ENCODE assay signal across 14 cellular contexts in genomic region chr2:114550364-114550763, GRCh38.
DNase-seq lines count a peak whose midpoint lies in the region; ATAC-seq and TF ChIP-seq lines count a peak whose summit lies in the region.
"Had no signal": no experiment of that assay in that cellular context is flagged by ENCODE, and none has a peak within 500 bp of the region (broad histone marks: within the 10 kb centered on the region; RNA-seq: fewer than 3 reads in every experiment).

No MANE protein-coding gene starts in this region.

- peak overlapping the region; percentile 54 for H3K27ac Mint-ChIP-seq in Caco-2 (ENCODE audit: unreplicated experiment)
- no peak overlapping the region for H3K27ac Mint-ChIP-seq in activated naive CD4-positive, alpha-beta T cell treated with anti-CD3 and anti-CD28 coated beads for 36 hours
- H3K27ac Mint-ChIP-seq in stimulated activated effector memory CD8-positive, alpha-beta T cell treated with anti-CD3 and anti-CD28 coated beads, Interleukin-12 subunit alpha, Interleukin-12 subunit beta, amount 100 ng/mL, for 72 hours: no peak overlapping the region
- H3K27ac Mint-ChIP-seq: CD4-positive, alpha-beta T cell had no signal

- no peaks in the 10 kb centered on the region for H3K9me3 ChIP-seq in Caco-2
- no peaks in the 10 kb centered on the region for H3K9me3 ChIP-seq in Peyer's patch
- H3K9me3 ChIP-seq in hepatocyte (ENCODE audit: low read depth): no peaks in the 10 kb centered on the region
- H3K9me3 ChIP-seq in aorta (ENCODE audit: control insufficient read depth, low read length): no peaks in the 10 kb centered on the region
- H3K9me3 ChIP-seq: BLaER1 treated with 17β-estradiol and CSF1 and Interleukin-3, amounts not matched to agents 10 nM and 100 nM had no signal

- POLR2A ChIA-PET in Caco-2 (lab: Charles Lee): no interaction called here

- H3K27ac ChIP-seq in Peyer's patch (peak overlapping the region in 2 of 4 donors; percentile 48 to 58), hepatocyte (peak overlapping the region; percentile 58), aorta (ENCODE audit: low read depth in 1 of 2, low read length in 2 of 2) (no peak overlapping the region)
- H3K27ac ChIP-seq: BLaER1 treated with 17β-estradiol and CSF1 and Interleukin-3, amounts not matched to agents 10 nM and 100 nM; GM23248; HL-60 had no signal

- H3K9me3 Mint-ChIP-seq in Caco-2 (ENCODE audit: unreplicated experiment): no peaks in the 10 kb centered on the region
- H3K9me3 Mint-ChIP-seq in activated naive CD4-positive, alpha-beta T cell treated with anti-CD3 and anti-CD28 coated beads for 36 hours: no peaks in the 10 kb centered on the region
- H3K9me3 Mint-ChIP-seq in stimulated activated effector memory CD8-positive, alpha-beta T cell treated with anti-CD3 and anti-CD28 coated beads, Interleukin-12 subunit alpha, Interleukin-12 subunit beta, amount 100 ng/mL, for 72 hours: no peaks in the 10 kb centered on the region
- H3K9me3 Mint-ChIP-seq: CD4-positive, alpha-beta T cell had no signal

- H3K4me1 ChIP-seq in Caco-2 (peaks cover 21% of the 10 kb centered on the region), Peyer's patch (peaks cover 0 to 11% (median 0%) of the 10 kb centered on the region in 4 donors), hepatocyte (ENCODE audit: insufficient read depth) (peaks cover 21% of the 10 kb centered on the region), aorta (ENCODE audit: control insufficient read depth in 1 of 2, insufficient read depth in 2 of 2, low read length in 2 of 2) (no peaks in the 10 kb centered on the region)

- H3K27me3 Mint-ChIP-seq in Caco-2 (ENCODE audit: insufficient read depth, unreplicated experiment): no peaks in the 10 kb centered on the region
- peaks cover 10% of the 10 kb centered on the region for H3K27me3 Mint-ChIP-seq in activated naive CD4-positive, alpha-beta T cell treated with anti-CD3 and anti-CD28 coated beads for 36 hours (ENCODE audit: low read depth)

- no peak for ATAC-seq in stimulated activated effector memory CD8-positive, alpha-beta T cell treated with anti-CD3 and anti-CD28 coated beads, Interleukin-12 subunit alpha, Interleukin-12 subunit beta, amount 100 ng/mL, for 72 hours
- no peak for ATAC-seq in aorta (ENCODE audit: low FRiP score)
- ATAC-seq: HCT116 had no signal

- H3K36me3 Mint-ChIP-seq in Caco-2 (ENCODE audit: insufficient read depth, unreplicated experiment): no peaks in the 10 kb centered on the region
- H3K36me3 Mint-ChIP-seq in activated naive CD4-positive, alpha-beta T cell treated with anti-CD3 and anti-CD28 coated beads for 36 hours (ENCODE audit: low read depth): no peaks in the 10 kb centered on the region
- no peaks in the 10 kb centered on the region for H3K36me3 Mint-ChIP-seq in stimulated activated effector memory CD8-positive, alpha-beta T cell treated with anti-CD3 and anti-CD28 coated beads, Interleukin-12 subunit alpha, Interleukin-12 subunit beta, amount 100 ng/mL, for 72 hours

- 54% methylated on average over 2 of the region's 2 CpGs for WGBS in hepatocyte (ENCODE audit: low lambda C conversion rate, missing lambda C conversion rate)
- 73 to 78% methylated on average over 2 of the region's 2 CpGs for WGBS in aorta, 2 donors

- no peak overlapping the region for H3K4me3 ChIP-seq in Caco-2 (ENCODE audit: low read depth, low read length)
- H3K4me3 ChIP-seq in Peyer's patch: no peak overlapping the region
- no peak overlapping the region for H3K4me3 ChIP-seq in hepatocyte
- no peak overlapping the region for H3K4me3 ChIP-seq in aorta (ENCODE audit: low read length in 2 of 2)
- H3K4me3 ChIP-seq: BLaER1 treated with 17β-estradiol and CSF1 and Interleukin-3, amounts not matched to agents 10 nM and 100 nM; GM23248 had no signal

- H3K27me3 ChIP-seq in Caco-2 (replicated peaks; ENCODE audit: control insufficient read depth, insufficient read depth, low read length) (no peaks in the 10 kb centered on the region), Peyer's patch (no peaks in the 10 kb centered on the region), hepatocyte (peaks cover 9% of the 10 kb centered on the region), aorta (ENCODE audit: control insufficient read depth in 1 of 2, insufficient read depth in 2 of 2, low read length in 1 of 2) (no peaks in the 10 kb centered on the region)
- H3K27me3 ChIP-seq: BLaER1 treated with 17β-estradiol and CSF1 and Interleukin-3, amounts not matched to agents 10 nM and 100 nM had no signal

- H3K36me3 ChIP-seq in Caco-2 (ENCODE audit: control insufficient read depth, insufficient read depth, low read length) (no peaks in the 10 kb centered on the region), Peyer's patch (no peaks in the 10 kb centered on the region), hepatocyte (replicated peaks; ENCODE audit: insufficient read depth, low read depth) (no peaks in the 10 kb centered on the region), aorta (ENCODE audit: control insufficient read depth in 1 of 2, insufficient read depth in 2 of 2, low read length in 1 of 2) (no peaks in the 10 kb centered on the region)
- H3K36me3 ChIP-seq: BLaER1 treated with 17β-estradiol and CSF1 and Interleukin-3, amounts not matched to agents 10 nM and 100 nM had no signal

- no peak for TF ChIP-seq POLR2A in Peyer's patch (IDR thresholded peaks at IDR 0.05)

- TF ChIP-seq CTCF in Caco-2 (IDR thresholded peaks at IDR 0.05; ENCODE audit: insufficient read depth in 1 of 2, low read depth in 1 of 2, low read length in 1 of 2, severe bottlenecking in 1 of 2, unreplicated experiment in 1 of 2) (no peak), Peyer's patch (IDR thresholded peaks at IDR 0.05) (peak in 2 of 6 experiments; percentile 20 to 22), hepatocyte (IDR thresholded peaks at IDR 0.05; ENCODE audit: poor library complexity) (no peak)

- H3K79me2 ChIP-seq in hepatocyte: no peaks in the 10 kb centered on the region

- no peak overlapping the region for H3K4me2 ChIP-seq in hepatocyte

- no TSS peak for BruUV-seq in Caco-2 (replicated peaks; lab: Mats Ljungman, UMichigan)

- H3K9me2 ChIP-seq in hepatocyte (replicated peaks; ENCODE audit: insufficient read depth): no peaks in the 10 kb centered on the region

- DNase-seq in Caco-2 (peak; percentile 24 to 40), Peyer's patch (peak in 2 of 3 donors; percentile 57 to 77), hepatocyte (ENCODE audit: low spot score) (peak; percentile 66), mucosa of gallbladder (ENCODE audit: low spot score) (peak; percentile 39), kidney glomerular epithelial cell (lab: John Stamatoyannopoulos, UW) (no peak), aorta (no peak)
- DNase-seq in activated naive CD4-positive, alpha-beta T cell treated with anti-CD3 and anti-CD28 coated beads for 36 hours: no peak
- no peak for DNase-seq in stimulated activated effector memory CD8-positive, alpha-beta T cell treated with anti-CD3 and anti-CD28 coated beads, Interleukin-12 subunit alpha, Interleukin-12 subunit beta, amount 100 ng/mL, for 72 hours (ENCODE audit: low spot score in 2 of 2)
- DNase-seq: ACHN; CD4-positive, alpha-beta T cell; GM23248 had no signal

- intact Hi-C loops in Caco-2 (cut with micrococcal nuclease; ENCODE audit: unreplicated experiment): loop anchor here (5.0 to 10.0 kb wide), 3 partner anchors 256 to 793 kb away; partner anchors contain the start of gene SLC35F5
- intact Hi-C loops in activated naive CD4-positive, alpha-beta T cell treated with anti-CD3 and anti-CD28 coated beads for 36 hours (cut with micrococcal nuclease): no loop called here
- intact Hi-C loops in aorta (cut with DNase I): loop anchor here (5.0 kb wide), 2 partner anchors 338 to 573 kb away; no protein-coding TSS in a partner anchor

- no peak overlapping the region for H2AFZ ChIP-seq in hepatocyte
- H2AFZ ChIP-seq: GM23248 had no signal

- CTCF ChIA-PET in Caco-2 (lab: Charles Lee): interaction anchor here (0.9 to 2.5 kb wide), 6 partner anchors 9 to 672 kb away, joined by 3 to 48 read pairs (median 5); no protein-coding TSS in a partner anchor
- CTCF ChIA-PET in activated naive CD4-positive, alpha-beta T cell treated with anti-CD3 and anti-CD28 coated beads for 36 hours (lab: Charles Lee): interaction anchor here (0.6 to 1.3 kb wide), 2 partner anchors 101 to 357 kb away, joined by 3 to 4 read pairs; no protein-coding TSS in a partner anchor

- no peak overlapping the region for H3K4me3 Mint-ChIP-seq in Caco-2 (ENCODE audit: unreplicated experiment)
- H3K4me3 Mint-ChIP-seq in activated naive CD4-positive, alpha-beta T cell treated with anti-CD3 and anti-CD28 coated beads for 36 hours: no peak overlapping the region
- H3K4me3 Mint-ChIP-seq in stimulated activated effector memory CD8-positive, alpha-beta T cell treated with anti-CD3 and anti-CD28 coated beads, Interleukin-12 subunit alpha, Interleukin-12 subunit beta, amount 100 ng/mL, for 72 hours: no peak overlapping the region
- H3K4me3 Mint-ChIP-seq: CD4-positive, alpha-beta T cell had no signal

- no peaks in the 10 kb centered on the region for H4K20me1 ChIP-seq in hepatocyte (ENCODE audit: insufficient read depth, poor library complexity, severe bottlenecking)
- H4K20me1 ChIP-seq: BLaER1 treated with 17β-estradiol and CSF1 and Interleukin-3, amounts not matched to agents 10 nM and 100 nM had no signal

- H3K4me1 Mint-ChIP-seq in Caco-2 (ENCODE audit: low read depth, unreplicated experiment): peaks cover 18% of the 10 kb centered on the region
- no peaks in the 10 kb centered on the region for H3K4me1 Mint-ChIP-seq in activated naive CD4-positive, alpha-beta T cell treated with anti-CD3 and anti-CD28 coated beads for 36 hours (ENCODE audit: low read depth)
- no peaks in the 10 kb centered on the region for H3K4me1 Mint-ChIP-seq in stimulated activated effector memory CD8-positive, alpha-beta T cell treated with anti-CD3 and anti-CD28 coated beads, Interleukin-12 subunit alpha, Interleukin-12 subunit beta, amount 100 ng/mL, for 72 hours

Comparison
In these comparisons a context has a peak if more than half of its experiments do, and no peak if none do; other contexts are left out.
1. DNase-seq: peak in Caco-2 (2 of 2), Peyer's patch (2 of 3), hepatocyte (single experiment) and mucosa of gallbladder (single experiment); none in kidney glomerular epithelial cell (single experiment), activated naive CD4-positive, alpha-beta T cell treated with anti-CD3 and anti-CD28 coated beads for 36 hours (single experiment), stimulated activated effector memory CD8-positive, alpha-beta T cell treated with anti-CD3 and anti-CD28 coated beads, Interleukin-12 subunit alpha, Interleukin-12 subunit beta, amount 100 ng/mL, for 72 hours (0 of 2) and aorta (0 of 2).